1 cellular context compared by ENCODE assay signal in genomic region chr17:42188749-42189650, GRCh38.
TF ChIP-seq lines count a peak whose summit lies in the region.

No MANE protein-coding gene starts in this region.

TF ChIP-seq in SK-N-SH, 30 proteins besides CTCF, POLR2A, EP300 and RAD21 (continued from another document):
- TF ChIP-seq USF2 (IDR thresholded peaks at IDR 0.05; ENCODE audit: borderline replicate concordance, low read depth, low read length) (no peak), POLR2AphosphoS5 (IDR thresholded peaks at IDR 0.05; ENCODE audit: low read depth, low read length) (no peak), NRF1 (IDR thresholded peaks at IDR 0.05; ENCODE audit: low read depth, low read length) (no peak), RCOR1 (IDR thresholded peaks at IDR 0.05; ENCODE audit: low read length) (no peak), ELF1 (IDR thresholded peaks at IDR 0.05) (no peak), IRF3 (IDR thresholded peaks at IDR 0.05; ENCODE audit: low read depth, low read length) (no peak)
